ENCODE assay signal across 27 cellular contexts in the genomic region with DNA sequence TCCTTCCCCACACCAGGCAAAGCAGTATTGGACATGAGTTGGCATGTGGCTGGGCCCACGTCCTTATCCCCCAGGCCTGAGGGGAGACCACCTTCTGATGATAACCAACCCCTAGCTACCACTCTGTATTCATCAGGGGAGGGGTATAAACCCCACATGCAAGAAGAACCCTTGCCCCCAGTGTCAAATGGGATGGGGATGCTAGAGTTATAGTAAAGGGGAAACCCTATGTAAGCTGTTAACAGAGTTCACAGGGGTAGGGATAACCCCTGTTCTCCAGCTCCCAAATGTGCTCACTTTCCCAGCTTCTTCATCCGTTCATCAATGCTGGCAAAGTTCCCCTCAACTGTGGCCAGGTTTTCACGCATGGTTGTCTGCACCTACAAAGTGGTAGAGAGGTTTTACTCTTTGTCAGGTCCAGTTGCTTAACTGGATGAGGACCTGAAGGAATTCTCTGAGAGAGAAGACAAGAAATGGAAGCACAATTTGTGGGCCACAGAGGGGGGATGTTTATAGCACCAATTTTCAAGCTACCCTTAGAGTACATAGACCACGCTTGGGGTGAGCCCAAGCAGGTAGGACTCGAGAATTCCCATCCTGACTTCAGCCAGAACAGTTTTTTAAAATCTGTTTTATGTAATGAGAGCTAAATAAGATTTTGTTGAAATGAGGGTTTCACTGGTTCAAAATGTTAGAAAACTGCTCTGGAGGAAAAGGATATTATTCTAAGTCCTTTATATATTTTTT. TPM values are rescaled to one million over a fixed set of nuclear protein-coding genes. Genes with fewer than 3 reads are reported as not detected.
DNase-seq lines count a peak whose midpoint lies in the region; ATAC-seq and TF ChIP-seq lines count a peak whose summit lies in the region.
"Had no signal": no experiment of that assay in that cellular context is flagged by ENCODE, and none has a peak within 500 bp of the region (broad histone marks: within the 10 kb centered on the region; RNA-seq: fewer than 3 reads in every experiment).

No MANE protein-coding gene starts in this region.

- CTCF ChIA-PET in RWPE1 (lab: Yijun Ruan, JAX), result no interaction called here
- CTCF ChIA-PET in activated CD8-positive, alpha-beta T cell treated with anti-CD3 and anti-CD28 coated beads for 36 hours (lab: Charles Lee), result interaction anchor here (0.9 to 1.6 kb wide), 3 partner anchors 9 to 68 kb away, joined by 3 to 5 read pairs (median 5); no protein-coding TSS in a partner anchor

- no peak overlapping the region for H3K4me3 ChIP-seq in cardiac muscle cell
- H3K4me3 ChIP-seq in heart right ventricle, result no peak overlapping the region
- H3K4me3 ChIP-seq: esophagus squamous epithelium, gastroesophageal sphincter, lower lobe of right lung, ovary, uterus had no signal

- H3K27ac ChIP-seq in cardiac muscle cell, result peak overlapping the region; percentile 55
- no peak overlapping the region for H3K27ac ChIP-seq in heart right ventricle
- H3K27ac ChIP-seq in RWPE1, result peak overlapping the region; percentile 98
- H3K27ac ChIP-seq: C4-2B, esophagus squamous epithelium, lower lobe of right lung, ovary, uterus had no signal

- no peaks in the 10 kb centered on the region for H3K4me1 Mint-ChIP-seq in mesothelial cell of epicardium
- peaks cover 8% of the 10 kb centered on the region for H3K4me1 Mint-ChIP-seq in type B pancreatic cell (ENCODE audit: unreplicated experiment)
- H3K4me1 Mint-ChIP-seq in activated CD8-positive, alpha-beta T cell treated with anti-CD3 and anti-CD28 coated beads for 36 hours (ENCODE audit: low read depth), result peaks cover 6% of the 10 kb centered on the region

- DNase-seq in cardiac muscle cell (ENCODE audit: low read depth in 1 of 2, low spot score in 1 of 2), result no peak
- DNase-seq in heart right ventricle, result no peak
- DNase-seq in RWPE1 (ENCODE audit: low spot score), result no peak
- no peak for DNase-seq in mesothelial cell of epicardium (ENCODE audit: low spot score in 2 of 2, unreplicated experiment in 2 of 2)
- no peak for DNase-seq in type B pancreatic cell (ENCODE audit: extremely low spot score, unreplicated experiment)
- DNase-seq in T-helper 1 cell, result no peak
- DNase-seq in activated CD8-positive, alpha-beta T cell treated with anti-CD3 and anti-CD28 coated beads for 36 hours, result no peak
- DNase-seq: activated naive CD8-positive, alpha-beta T cell treated with anti-CD3 and anti-CD28 coated beads, Interleukin-2, amount 10 ng/mL, durations not matched to agents 7 days and 5 days; activated T-cell treated with anti-CD3 and anti-CD28 coated beads, Interleukin-2, amount 50 U/mL, for 4 hours; effector memory CD8-positive, alpha-beta T cell; esophagus squamous epithelium; GOT3; kidney; lower lobe of right lung; NCI-H1092; NCI-H2029; NCI-H446 treated with DMSO at 0.1 percent for 48 hours; ovary; right cardiac atrium; RPMI8226; uterus had no signal

- intact Hi-C loops in heart right ventricle (cut with DNase I), result no loop called here
- intact Hi-C loops in activated CD8-positive, alpha-beta T cell treated with anti-CD3 and anti-CD28 coated beads for 36 hours (cut with micrococcal nuclease), result no loop called here

- H3K4me1 ChIP-seq in cardiac muscle cell (ENCODE audit: low read depth), result no peaks in the 10 kb centered on the region
- peaks cover 0 to 8% (median 0%) of the 10 kb centered on the region in 9 donors for H3K4me1 ChIP-seq in heart right ventricle
- H3K4me1 ChIP-seq: lower lobe of right lung, uterus had no signal

- 66 to 77% methylated on average over 5 of the region's 5 CpGs for WGBS in heart right ventricle, 2 donors

- H3K27me3 Mint-ChIP-seq in mesothelial cell of epicardium (ENCODE audit: low read depth) (no peaks in the 10 kb centered on the region), type B pancreatic cell (no peaks in the 10 kb centered on the region)
- H3K27me3 Mint-ChIP-seq in activated CD8-positive, alpha-beta T cell treated with anti-CD3 and anti-CD28 coated beads for 36 hours, result no peaks in the 10 kb centered on the region
- H3K27me3 Mint-ChIP-seq: activated naive CD8-positive, alpha-beta T cell treated with anti-CD3 and anti-CD28 coated beads, Interleukin-2, amount 10 ng/mL, durations not matched to agents 7 days and 5 days; effector memory CD8-positive, alpha-beta T cell had no signal

- no peaks in the 10 kb centered on the region for H3K9me3 Mint-ChIP-seq in mesothelial cell of epicardium
- no peaks in the 10 kb centered on the region for H3K9me3 Mint-ChIP-seq in type B pancreatic cell
- H3K9me3 Mint-ChIP-seq in activated CD8-positive, alpha-beta T cell treated with anti-CD3 and anti-CD28 coated beads for 36 hours, result no peaks in the 10 kb centered on the region
- H3K9me3 Mint-ChIP-seq: activated naive CD8-positive, alpha-beta T cell treated with anti-CD3 and anti-CD28 coated beads, Interleukin-2, amount 10 ng/mL, durations not matched to agents 7 days and 5 days; activated T-cell treated with anti-CD3 and anti-CD28 coated beads, Interleukin-2, amount 50 U/mL, for 4 hours; effector memory CD8-positive, alpha-beta T cell had no signal

- peaks cover 68% of the 10 kb centered on the region for H3K36me3 ChIP-seq in cardiac muscle cell
- H3K36me3 ChIP-seq in heart right ventricle, result peaks cover 0 to 100% (median 89%) of the 10 kb centered on the region in 9 donors
- H3K36me3 ChIP-seq: ovary, uterus had no signal

- TF ChIP-seq CTCF in cardiac muscle cell (IDR thresholded peaks at IDR 0.05; ENCODE audit: low read depth, low read length) (no peak), heart right ventricle (IDR thresholded peaks at IDR 0.05) (no peak), RWPE1 (conservative IDR thresholded peaks at IDR 0.05; ENCODE audit: low read depth) (no peak), mesothelial cell of epicardium (IDR thresholded peaks at IDR 0.05; ENCODE audit: unreplicated experiment) (no peak), type B pancreatic cell (conservative IDR thresholded peaks at IDR 0.05) (no peak)
- no peak for TF ChIP-seq CTCF in activated CD8-positive, alpha-beta T cell treated with anti-CD3 and anti-CD28 coated beads for 36 hours (IDR thresholded peaks at IDR 0.05)

- H3K27ac Mint-ChIP-seq in mesothelial cell of epicardium (peak overlapping the region; percentile 21), type B pancreatic cell (peak overlapping the region; percentile 77)
- no peak overlapping the region for H3K27ac Mint-ChIP-seq in activated CD8-positive, alpha-beta T cell treated with anti-CD3 and anti-CD28 coated beads for 36 hours
- H3K27ac Mint-ChIP-seq: activated naive CD8-positive, alpha-beta T cell treated with anti-CD3 and anti-CD28 coated beads, Interleukin-2, amount 10 ng/mL, durations not matched to agents 7 days and 5 days had no signal

- peaks cover 28% of the 10 kb centered on the region for H3K36me3 Mint-ChIP-seq in mesothelial cell of epicardium
- peaks cover 26% of the 10 kb centered on the region for H3K36me3 Mint-ChIP-seq in type B pancreatic cell
- H3K36me3 Mint-ChIP-seq in activated CD8-positive, alpha-beta T cell treated with anti-CD3 and anti-CD28 coated beads for 36 hours (ENCODE audit: low read depth), result peaks cover 15% of the 10 kb centered on the region

- H3K27me3 ChIP-seq in cardiac muscle cell (no peaks in the 10 kb centered on the region), heart right ventricle (no peaks in the 10 kb centered on the region)
- H3K27me3 ChIP-seq: esophagus squamous epithelium, gastroesophageal sphincter, ovary, uterus had no signal

- ATAC-seq in heart right ventricle (no peak), GM18867 (IDR thresholded peaks at IDR 0.05; ENCODE audit: unreplicated experiment) (no peak)
- no peak for ATAC-seq in activated CD8-positive, alpha-beta T cell treated with anti-CD3 and anti-CD28 coated beads for 36 hours
- ATAC-seq: activated CD4-positive, CD25-positive, alpha-beta regulatory T cell treated with anti-CD3 and anti-CD28 coated beads, Interleukin-2, amount 50 U/mL, for 24 hours; activated T-cell treated with anti-CD3 and anti-CD28 coated beads, Interleukin-2, amount 50 U/mL, for 4 hours; effector memory CD8-positive, alpha-beta T cell; gastroesophageal sphincter; lower lobe of right lung; right cardiac atrium had no signal

- H3K9me3 ChIP-seq in cardiac muscle cell (ENCODE audit: low read depth) (no peaks in the 10 kb centered on the region), heart right ventricle (no peaks in the 10 kb centered on the region)
- H3K9me3 ChIP-seq: esophagus squamous epithelium, gastroesophageal sphincter, lower lobe of right lung, ovary, uterus had no signal

- no peak overlapping the region for H3K4me3 Mint-ChIP-seq in mesothelial cell of epicardium
- no peak overlapping the region for H3K4me3 Mint-ChIP-seq in type B pancreatic cell
- no peak overlapping the region for H3K4me3 Mint-ChIP-seq in activated CD8-positive, alpha-beta T cell treated with anti-CD3 and anti-CD28 coated beads for 36 hours
- H3K4me3 Mint-ChIP-seq: activated naive CD8-positive, alpha-beta T cell treated with anti-CD3 and anti-CD28 coated beads, Interleukin-2, amount 10 ng/mL, durations not matched to agents 7 days and 5 days; activated T-cell treated with anti-CD3 and anti-CD28 coated beads, Interleukin-2, amount 50 U/mL, for 4 hours; effector memory CD8-positive, alpha-beta T cell had no signal

- POLR2A ChIA-PET in RWPE1 (lab: Yijun Ruan, JAX; ENCODE audit: low non-redundant PET), result interaction anchor here (0.6 kb wide), 1 partner anchor 11 kb away, joined by 3 read pairs; no protein-coding TSS in a partner anchor
- POLR2A ChIA-PET in activated CD8-positive, alpha-beta T cell treated with anti-CD3 and anti-CD28 coated beads for 36 hours (lab: Charles Lee), result interaction anchor here (0.8 to 1.7 kb wide), 4 partner anchors 10 to 129 kb away, joined by 3 to 9 read pairs (median 4); partner anchors contain the start of gene DDIT3

RNA-seq across cellular contexts. Expression of gene MBD6, which starts 7.9 kb away (rescaled TPM):
- 13.8 and 14.1 TPM in 2 replicates for total RNA-seq in cardiac muscle cell
- 22.8 and 36.9 TPM in 2 replicates for polyA plus RNA-seq in cardiac muscle cell
- 10 to 100 TPM; 22.8 to 46.9 (median 33.5) TPM for total RNA-seq in heart right ventricle
- polyA plus RNA-seq in heart right ventricle, result 10 to 100 TPM in 1 of 2 donors, 1 to 10 TPM in 1; 8.8 to 35.4 TPM
- total RNA-seq in mesothelial cell of epicardium, result 113 to 121 TPM (median 118 TPM) in 3 replicates
- total RNA-seq in type B pancreatic cell (ENCODE audit: low replicate concordance), result 87.5 and 94.7 TPM in 2 replicates
- 10 to 100 TPM; 46.5 to 47.3 TPM for total RNA-seq in activated CD8-positive, alpha-beta T cell treated with anti-CD3 and anti-CD28 coated beads for 36 hours

RNA-seq across cellular contexts. Expression of gene DDIT3, which starts 10.3 kb away (rescaled TPM):
- 30.2 and 44.2 TPM in 2 replicates for total RNA-seq in cardiac muscle cell
- 33.8 and 51.3 TPM in 2 replicates for polyA plus RNA-seq in cardiac muscle cell
- total RNA-seq in heart right ventricle, result 10 to 100 TPM; 11.2 to 34.1 (median 22.0) TPM
- polyA plus RNA-seq in heart right ventricle, result 100 to 1,000 TPM in 1 of 2 donors, 10 to 100 TPM in 1; 65.2 to 106 TPM
- total RNA-seq in mesothelial cell of epicardium, result 15.6 to 18.6 TPM (median 17.2 TPM) in 3 replicates
- total RNA-seq in type B pancreatic cell (ENCODE audit: low replicate concordance), result 17.7 and 32.3 TPM in 2 replicates
- 10 to 100 TPM; 28.0 TPM for total RNA-seq in activated CD8-positive, alpha-beta T cell treated with anti-CD3 and anti-CD28 coated beads for 36 hours

RNA-seq across cellular contexts. Expression of gene DCTN2, which starts 16.4 kb away (rescaled TPM):
- total RNA-seq in cardiac muscle cell (210 and 230 TPM in 2 replicates), heart right ventricle (100 to 1,000 TPM in 5 of 10 donors, 10 to 100 TPM in 5; 82.9 to 116 (median 101) TPM), mesothelial cell of epicardium (102 to 103 TPM (median 102 TPM) in 3 replicates), type B pancreatic cell (ENCODE audit: low replicate concordance) (119 and 126 TPM in 2 replicates)
- polyA plus RNA-seq in cardiac muscle cell (156 and 157 TPM in 2 replicates), heart right ventricle (100 to 1,000 TPM in 1 of 2 donors, 10 to 100 TPM in 1; 45.9 to 174 TPM)
- 10 to 100 TPM; 66.2 to 68.6 TPM for total RNA-seq in activated CD8-positive, alpha-beta T cell treated with anti-CD3 and anti-CD28 coated beads for 36 hours

RNA-seq across cellular contexts. Expression of gene KIF5A, which starts 19.3 kb away (rescaled TPM):
- 0.36 and 0.49 TPM in 2 replicates for total RNA-seq in cardiac muscle cell
- 0.05 and 0.11 TPM in 2 replicates for polyA plus RNA-seq in cardiac muscle cell
- under 1 TPM in 5 of 10 donors, not detected in 5; 0.05 to 0.29 (median 0.07) TPM for total RNA-seq in heart right ventricle
- polyA plus RNA-seq in heart right ventricle, result under 1 TPM; 0.06 to 0.07 TPM
- 0.40 to 0.69 TPM (median 0.59 TPM) in 3 replicates for total RNA-seq in mesothelial cell of epicardium
- 1.4 and 4.4 TPM in 2 replicates for total RNA-seq in type B pancreatic cell (ENCODE audit: low replicate concordance)
- 1 to 10 TPM; 1.2 to 1.3 TPM for total RNA-seq in activated CD8-positive, alpha-beta T cell treated with anti-CD3 and anti-CD28 coated beads for 36 hours
- total RNA-seq: LHCN-M2, myocyte had no signal

RNA-seq across cellular contexts. Expression of gene MARS1, which starts 42.7 kb away (rescaled TPM):
- total RNA-seq in cardiac muscle cell (76.7 and 333 TPM in 2 replicates), heart right ventricle (100 to 1,000 TPM in 1 of 10 donors, 10 to 100 TPM in 9; 56.7 to 105 (median 72.5) TPM), mesothelial cell of epicardium (163 to 192 TPM (median 177 TPM) in 3 replicates), type B pancreatic cell (ENCODE audit: low replicate concordance) (200 and 211 TPM in 2 replicates)
- polyA plus RNA-seq in cardiac muscle cell (153 and 190 TPM in 2 replicates), heart right ventricle (100 to 1,000 TPM in 1 of 2 donors, 10 to 100 TPM in 1; 94.7 to 108 TPM)
- 100 to 1,000 TPM; 343 to 345 TPM for total RNA-seq in activated CD8-positive, alpha-beta T cell treated with anti-CD3 and anti-CD28 coated beads for 36 hours

Comparison
In these comparisons a context has a peak if more than half of its experiments do, and no peak if none do; other contexts are left out.
1. H3K27ac ChIP-seq: peak in cardiac muscle cell (single experiment) and RWPE1 (single experiment); none in heart right ventricle (0 of 10).